Comparison of ENCODE assay signal across 8 cellular contexts in genomic region chr14:95533391-95533821, GRCh38.
A peak's percentile ranks its signal among the peaks of the same experiment; 100 is the strongest.
DNase-seq lines count a peak whose midpoint lies in the region; ATAC-seq, FAIRE-seq and TF ChIP-seq lines count a peak whose summit lies in the region.

No MANE protein-coding gene starts in this region.

- no peaks in the 10 kb centered on the region for H3K9me3 ChIP-seq in iPS-18c (ENCODE audit: control insufficient read depth, insufficient read depth, low read length)

- no peak for FAIRE-seq in D721Med (lab: Jason Lieb, UNC)

- no peaks in the 10 kb centered on the region for H3K27me3 Mint-ChIP-seq in stimulated activated naive CD8-positive, alpha-beta T cell treated with anti-CD3 and anti-CD28 coated beads, Interleukin-15, amount 100 ng/mL, for 72 hours

- TF ChIP-seq CTCF in D721Med (IDR thresholded peaks at IDR 0.05; ENCODE audit: insufficient read depth, missing control alignments): no peak

- DNase-seq in NOMO-1 treated with DMSO at 0.1 percent for 48 hours (lab: John Stamatoyannopoulos, UW; ENCODE audit: unreplicated experiment) (peak; percentile 35), NOMO-1 treated with dmso at 0.1 percent for 144 hours (lab: John Stamatoyannopoulos, UW; ENCODE audit: unreplicated experiment) (no peak), NCI-H1694 (lab: John Stamatoyannopoulos, UW) (peak; percentile 79), D721Med (ENCODE audit: insufficient read length, low spot score) (no peak)
- peak; percentile 42 to 43 for DNase-seq in activated T-cell treated with anti-CD3 and anti-CD28 coated beads, Interleukin-2, amount 50 U/mL, for 48 hours
- DNase-seq in stimulated activated naive CD8-positive, alpha-beta T cell treated with anti-CD3 and anti-CD28 coated beads, Interleukin-15, amount 100 ng/mL, for 72 hours: peak in 1 of 2 donors; percentile 26

- H3K4me3 ChIP-seq in iPS-18c (ENCODE audit: insufficient read depth, low read depth, low read length): peak overlapping the region; percentile 94

- peak overlapping the region; percentile 98 to 99 for H3K4me3 Mint-ChIP-seq in stimulated activated naive CD8-positive, alpha-beta T cell treated with anti-CD3 and anti-CD28 coated beads, Interleukin-15, amount 100 ng/mL, for 72 hours

- peak overlapping the region; percentile 60 to 96 for H3K27ac Mint-ChIP-seq in stimulated activated naive CD8-positive, alpha-beta T cell treated with anti-CD3 and anti-CD28 coated beads, Interleukin-15, amount 100 ng/mL, for 72 hours

- ATAC-seq in stimulated activated naive CD8-positive, alpha-beta T cell treated with anti-CD3 and anti-CD28 coated beads, Interleukin-15, amount 100 ng/mL, for 72 hours: no peak
- no peak for ATAC-seq in HG02884 (IDR thresholded peaks at IDR 0.05; ENCODE audit: unreplicated experiment)

- H3K4me1 Mint-ChIP-seq in stimulated activated naive CD8-positive, alpha-beta T cell treated with anti-CD3 and anti-CD28 coated beads, Interleukin-15, amount 100 ng/mL, for 72 hours: peaks cover 70% of the 10 kb centered on the region

- H3K9me3 Mint-ChIP-seq in stimulated activated naive CD8-positive, alpha-beta T cell treated with anti-CD3 and anti-CD28 coated beads, Interleukin-15, amount 100 ng/mL, for 72 hours: no peaks in the 10 kb centered on the region

Comparison
In these comparisons a context has a peak if more than half of its experiments do, and no peak if none do; other contexts are left out.
1. DNase-seq: peak in NOMO-1 treated with DMSO at 0.1 percent for 48 hours (single experiment), NCI-H1694 (single experiment) and activated T-cell treated with anti-CD3 and anti-CD28 coated beads, Interleukin-2, amount 50 U/mL, for 48 hours (2 of 2); none in NOMO-1 treated with dmso at 0.1 percent for 144 hours (single experiment) and D721Med (single experiment).